Comparison of ENCODE assay signal across 14 cellular contexts in genomic region chr7:91379246-91379645, GRCh38.
DNase-seq lines count a peak whose midpoint lies in the region; ATAC-seq and TF ChIP-seq lines count a peak whose summit lies in the region.
"Had no signal": no experiment of that assay in that cellular context is flagged by ENCODE, and none has a peak within 500 bp of the region (broad histone marks: within the 10 kb centered on the region; RNA-seq: fewer than 3 reads in every experiment).

No MANE protein-coding gene starts in this region.

- peak; percentile 44 for DNase-seq in COLO829 (ENCODE audit: low spot score)
- peak; percentile 27 for DNase-seq in astrocyte of the spinal cord (ENCODE audit: low read depth, low spot score)
- peak; percentile 29 for DNase-seq in skeletal muscle cell (ENCODE audit: low read depth)
- DNase-seq in spleen = no peak
- DNase-seq in NCI-H1105 treated with DMSO at 0.1 percent for 48 hours (lab: John Stamatoyannopoulos, UW) = no peak
- DNase-seq: 8988T, AML-193, Calu3, DMS 273 treated with DMSO at 0.1 percent for 48 hours, GM23248 had no signal

- no peak for TF ChIP-seq POLR2A in spleen (IDR thresholded peaks at IDR 0.05)

- H3K9me3 ChIP-seq in spleen = no peaks in the 10 kb centered on the region
- H3K9me3 ChIP-seq: BLaER1 had no signal

- no peak overlapping the region for H3K4me3 ChIP-seq in astrocyte of the spinal cord (ENCODE audit: low read depth, low read length)
- no peak overlapping the region for H3K4me3 ChIP-seq in skeletal muscle cell (ENCODE audit: low read depth, low read length)
- no peak overlapping the region for H3K4me3 ChIP-seq in spleen
- H3K4me3 ChIP-seq: BLaER1, GM23248 had no signal

- peaks cover 34% of the 10 kb centered on the region for H3K4me1 Mint-ChIP-seq in nephron

- H3K27ac ChIP-seq in spleen = no peak overlapping the region
- H3K27ac ChIP-seq: BLaER1, GM23248 had no signal

- in situ Hi-C loops in astrocyte of the spinal cord (cut with HindIII; ENCODE audit: low sequenced_read_pairs) = no loop called here

- H3K9me3 Mint-ChIP-seq in nephron = no peaks in the 10 kb centered on the region

- no peaks in the 10 kb centered on the region for H3K36me3 Mint-ChIP-seq in nephron (ENCODE audit: low read depth)

- no peak overlapping the region for H3K4me3 Mint-ChIP-seq in nephron

- H3K4me1 ChIP-seq in spleen = no peaks in the 10 kb centered on the region
- H3K4me1 ChIP-seq: BLaER1 had no signal

- no peaks in the 10 kb centered on the region for H3K36me3 ChIP-seq in spleen
- H3K36me3 ChIP-seq: BLaER1 had no signal

- H3K27ac Mint-ChIP-seq in nephron = peak overlapping the region; percentile 10 to 90 (median 80)

- 79 to 87% (median 83%) methylated on average over 2 of the region's 2 CpGs for whole genome bisulfite sequencing in spleen, 5 donors

- H3K27me3 ChIP-seq in spleen (replicated peaks in 1 of 7) = no peaks in the 10 kb centered on the region
- H3K27me3 ChIP-seq: BLaER1 had no signal

- TF ChIP-seq CTCF in astrocyte of the spinal cord (IDR thresholded peaks at IDR 0.05; ENCODE audit: low read depth, low read length) (no peak), nephron (IDR thresholded peaks at IDR 0.05; ENCODE audit: unreplicated experiment in 3 of 3) (no peak), spleen (IDR thresholded peaks at IDR 0.05 in 8 of 11, conservative IDR thresholded peaks at IDR 0.05 in 3 of 11) (no peak)

- intact Hi-C loops in spleen (cut with DNase I; ENCODE audit: low total_unique reads) = no loop called here

- H3K27me3 Mint-ChIP-seq in nephron (ENCODE audit: low read depth) = no peaks in the 10 kb centered on the region

- no peak for ATAC-seq in HG02678 (IDR thresholded peaks at IDR 0.05; ENCODE audit: unreplicated experiment)
- ATAC-seq: HCT116 had no signal

Comparison
In these comparisons a context has a peak if more than half of its experiments do, and no peak if none do; other contexts are left out.
1. DNase-seq: peak in COLO829 (single experiment), astrocyte of the spinal cord (single experiment) and skeletal muscle cell (single experiment); none in spleen (single experiment) and NCI-H1105 treated with DMSO at 0.1 percent for 48 hours (single experiment).